Comparison of ENCODE assay signal across 3 cellular contexts in the genomic region with DNA sequence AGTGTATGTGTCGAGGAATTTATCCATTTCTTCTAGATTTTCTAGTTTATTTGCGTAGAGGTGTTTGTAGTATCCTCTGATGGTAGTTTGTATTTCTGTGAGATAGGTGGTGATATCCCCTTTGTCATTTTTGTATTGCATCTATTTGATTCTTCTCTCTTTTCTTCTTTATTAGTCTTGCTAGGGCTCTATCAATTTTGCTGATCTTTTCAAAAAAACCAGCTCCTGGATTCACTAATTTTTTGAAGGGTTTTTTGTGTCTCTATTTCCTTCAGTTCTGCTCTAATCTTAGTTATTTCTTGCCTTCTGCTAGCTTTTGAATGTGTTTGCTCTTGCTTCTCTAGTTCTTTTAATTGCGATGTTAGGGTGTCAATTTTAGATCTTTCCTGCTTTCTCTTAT. TPM values are rescaled to one million over a fixed set of nuclear protein-coding genes. Genes with fewer than 3 reads are reported as not detected.
"Had no signal": no experiment of that assay in that cellular context is flagged by ENCODE, and none has a peak within 500 bp of the region (broad histone marks: within the 10 kb centered on the region; RNA-seq: fewer than 3 reads in every experiment).

No MANE protein-coding gene starts in this region.

RNA-seq across cellular contexts. Expression of gene ITGAX, which starts 46.6 kb away (rescaled TPM):
- total RNA-seq: mesothelial cell of epicardium had no signal

RNA-seq across cellular contexts. Expression of gene ITGAM, which starts 48.6 kb away (rescaled TPM):
- total RNA-seq: lung microvascular endothelial cell had no signal
- polyA plus RNA-seq: hepatocyte had no signal
